ENCODE assay signal across 1 cellular context in genomic region chr19:36489139-36489919, GRCh38.
A peak's percentile ranks its signal among the peaks of the same experiment; 100 is the strongest.
TF ChIP-seq lines count a peak whose summit lies in the region.

TSS of gene ZNF566 (minus strand) at chr19:36489561. CDS start at chr19:36476557, 13,004 bp downstream.

TF ChIP-seq in HepG2, 621 proteins besides CTCF, POLR2A, EP300 and RAD21 (continued from another document and continues in another):
- TF ChIP-seq ZBTB44 (CRISPR knock-in tag; IDR thresholded peaks at IDR 0.05) (no peak), JARID2 (CRISPR knock-in tag; IDR thresholded peaks at IDR 0.05; ENCODE audit: insufficient replicate concordance) (no peak), ZNF644 (CRISPR knock-in tag; IDR thresholded peaks at IDR 0.05; ENCODE audit: low read depth) (no peak), ZNF563 (CRISPR knock-in tag; IDR thresholded peaks at IDR 0.05) (peak; percentile 78), ZNF367 (CRISPR knock-in tag; IDR thresholded peaks at IDR 0.05; ENCODE audit: borderline replicate concordance) (no peak), KLF11 (CRISPR knock-in tag; IDR thresholded peaks at IDR 0.05) (peak; percentile 80; the same call in 1 of the 2 replicates), ZBTB21 (CRISPR knock-in tag; IDR thresholded peaks at IDR 0.05) (no peak), HDAC6 (IDR thresholded peaks at IDR 0.05; ENCODE audit: low read depth, low read length) (no peak), ZNF691 (CRISPR knock-in tag; IDR thresholded peaks at IDR 0.05; ENCODE audit: borderline replicate concordance, low read depth) (no peak), ZNF547 (CRISPR knock-in tag; IDR thresholded peaks at IDR 0.05) (peak; percentile 91), CREM (IDR thresholded peaks at IDR 0.05) (peak; percentile 94), CREM (CRISPR knock-in tag; IDR thresholded peaks at IDR 0.05) (no peak), ZNF333 (CRISPR knock-in tag; IDR thresholded peaks at IDR 0.05; ENCODE audit: borderline replicate concordance) (no peak), GATAD2A (CRISPR knock-in tag; IDR thresholded peaks at IDR 0.05) (peak; percentile 12), ZFP36L2 (CRISPR knock-in tag; IDR thresholded peaks at IDR 0.05) (no peak), ZMAT3 (CRISPR knock-in tag; conservative IDR thresholded peaks at IDR 0.05) (no peak), ZNF552 (CRISPR knock-in tag; IDR thresholded peaks at IDR 0.05; ENCODE audit: borderline replicate concordance) (peak; percentile 4; the same call in 1 of the 2 replicates), ZKSCAN1 (IDR thresholded peaks at IDR 0.05; ENCODE audit: low read length) (peak; percentile 45; the same call in 1 of the 2 replicates), HNF1A (IDR thresholded peaks at IDR 0.05; ENCODE audit: low read depth) (no peak), HNF1A (CRISPR knock-in tag; IDR thresholded peaks at IDR 0.05; ENCODE audit: borderline replicate concordance) (0 out of 2 replicates have a peak, but pooled peaks have one; percentile 48), ZZZ3 (CRISPR knock-in tag; IDR thresholded peaks at IDR 0.05; ENCODE audit: borderline replicate concordance) (no peak), ZNF317 (CRISPR knock-in tag; IDR thresholded peaks at IDR 0.05) (peak; percentile 73), ZNF280B (CRISPR knock-in tag; IDR thresholded peaks at IDR 0.05; ENCODE audit: borderline replicate concordance) (no peak; the same call in 1 of the 2 replicates), PHF21A (CRISPR knock-in tag; IDR thresholded peaks at IDR 0.05) (peak; percentile 92; the same call in 1 of the 2 replicates), IRF9 (CRISPR knock-in tag; IDR thresholded peaks at IDR 0.05; ENCODE audit: borderline replicate concordance) (peak; percentile 68; the same call in 1 of the 2 replicates), BRF2 (CRISPR knock-in tag; IDR thresholded peaks at IDR 0.05) (no peak), ZNF574 (CRISPR knock-in tag; IDR thresholded peaks at IDR 0.05) (peak; percentile 73), ZNF816 (CRISPR knock-in tag; IDR thresholded peaks at IDR 0.05; ENCODE audit: borderline replicate concordance) (no peak; the same call in 1 of the 2 replicates), CSRNP2 (CRISPR knock-in tag; conservative IDR thresholded peaks at IDR 0.05; ENCODE audit: low read depth) (peak; percentile 32; the same call in 1 of the 2 replicates), ZNF557 (CRISPR knock-in tag; IDR thresholded peaks at IDR 0.05) (no peak), PHF20 (CRISPR knock-in tag; IDR thresholded peaks at IDR 0.05) (peak; percentile 73), ZNF629 (CRISPR knock-in tag; conservative IDR thresholded peaks at IDR 0.05) (no peak), KDM4B (CRISPR knock-in tag; IDR thresholded peaks at IDR 0.05) (peak; percentile 69; the same call in 1 of the 2 replicates), IKZF5 (CRISPR knock-in tag; IDR thresholded peaks at IDR 0.05) (peak; percentile 72; the same call in 1 of the 2 replicates), JUNB (CRISPR knock-in tag; IDR thresholded peaks at IDR 0.05; ENCODE audit: borderline replicate concordance) (peak; percentile 84), SAP130 (CRISPR knock-in tag; IDR thresholded peaks at IDR 0.05; ENCODE audit: low read depth) (peak; percentile 76), ZBTB3 (CRISPR knock-in tag; IDR thresholded peaks at IDR 0.05; ENCODE audit: borderline replicate concordance, low read depth) (no peak), POGZ (CRISPR knock-in tag; IDR thresholded peaks at IDR 0.05) (peak; percentile 63; the same call in 1 of the 2 replicates), ZNF225 (CRISPR knock-in tag; IDR thresholded peaks at IDR 0.05) (0 out of 2 replicates have a peak, but pooled peaks have one; percentile 35), ZNF619 (CRISPR knock-in tag; IDR thresholded peaks at IDR 0.05) (peak; percentile 83; the same call in 1 of the 2 replicates)
